In genomic region chr22:39405346-39406085, GRCh38 we compare ENCODE assay signal across 11 cellular contexts. TPM values are rescaled to one million over a fixed set of nuclear protein-coding genes. Genes with fewer than 3 reads are reported as not detected.
DNase-seq lines count a peak whose midpoint lies in the region; ATAC-seq and TF ChIP-seq lines count a peak whose summit lies in the region.
"Had no signal": no experiment of that assay in that cellular context is flagged by ENCODE, and none has a peak within 500 bp of the region (broad histone marks: within the 10 kb centered on the region; RNA-seq: fewer than 3 reads in every experiment).

No MANE protein-coding gene starts in this region.

- H3K27ac Mint-ChIP-seq in HFFc6 (peak overlapping the region; percentile 76), brain (peak overlapping the region; percentile 75 to 93 (median 79))

- no peak overlapping the region for H3K27ac ChIP-seq in mesenchymal stem cell (ENCODE audit: low read length, poor library complexity, severe bottlenecking)
- H3K27ac ChIP-seq: SJCRH30 had no signal

- no peaks in the 10 kb centered on the region for H3K27me3 ChIP-seq in mesenchymal stem cell (ENCODE audit: control insufficient read depth in 1 of 2, insufficient read depth in 1 of 2, low read length in 2 of 2)
- H3K27me3 ChIP-seq: SJCRH30 had no signal

- no peak overlapping the region for H2BK15ac ChIP-seq in mesenchymal stem cell (ENCODE audit: low read depth, poor library complexity, severe bottlenecking)

- H3K36me3 Mint-ChIP-seq in HFFc6 (ENCODE audit: low read depth) = peaks cover 24% of the 10 kb centered on the region
- H3K36me3 Mint-ChIP-seq in brain = peaks cover 21% of the 10 kb centered on the region

- H3K79me1 ChIP-seq in mesenchymal stem cell (replicated peaks; ENCODE audit: low read length, poor library complexity, severe bottlenecking) = peaks cover 48% of the 10 kb centered on the region

- H2BK5ac ChIP-seq in mesenchymal stem cell (ENCODE audit: low read depth, low read length, poor library complexity, severe bottlenecking) = no peak overlapping the region

- H3K4me3 ChIP-seq in mesenchymal stem cell (ENCODE audit: insufficient read depth in 1 of 2, low read depth in 1 of 2, low read length in 2 of 2) = peak overlapping the region in 1 of 2 experiments; percentile 68
- H3K4me3 ChIP-seq: SJCRH30 had no signal

- no peak overlapping the region for H2BK120ac ChIP-seq in mesenchymal stem cell (ENCODE audit: low read depth, low read length)

- H2AK5ac ChIP-seq in mesenchymal stem cell (ENCODE audit: low read length, severe bottlenecking) = no peak overlapping the region

- no peak for TF ChIP-seq CTCF in HFFc6 (IDR thresholded peaks at IDR 0.05)
- no peak for TF ChIP-seq CTCF in brain (conservative IDR thresholded peaks at IDR 0.05)

- whole genome bisulfite sequencing in mesenchymal stem cell = 88% methylated on average over 26 of the region's 28 CpGs

- DNase-seq in HFFc6 (peak; percentile 57), mesenchymal stem cell (no peak), NCI-H774 (lab: John Stamatoyannopoulos, UW) (no peak)
- DNase-seq in stimulated activated CD8-positive, alpha-beta memory T cell treated with anti-CD3 and anti-CD28 coated beads, Interleukin-4, amount 100 ng/mL, for 24 hours (ENCODE audit: low read depth) = peak; percentile 25
- DNase-seq in activated CD4-positive, CD25-positive, alpha-beta regulatory T cell (lab: John Stamatoyannopoulos, UW) = no peak
- DNase-seq: SJCRH30 had no signal

- H3K18ac ChIP-seq in mesenchymal stem cell (ENCODE audit: low read depth in 1 of 2, low read length in 2 of 2) = no peak overlapping the region

- no peak overlapping the region for H3K23ac ChIP-seq in mesenchymal stem cell (ENCODE audit: low read length in 2 of 2)

- no peak overlapping the region for H3K4ac ChIP-seq in mesenchymal stem cell (ENCODE audit: low read depth in 1 of 2, low read length in 2 of 2)

- no peak overlapping the region for H2AFZ ChIP-seq in mesenchymal stem cell (ENCODE audit: low read depth, low read length)

- ATAC-seq in GM18861 (IDR thresholded peaks at IDR 0.05; ENCODE audit: unreplicated experiment) (no peak), GM21447 (IDR thresholded peaks at IDR 0.05; ENCODE audit: unreplicated experiment) (no peak)

- H3K9ac ChIP-seq in mesenchymal stem cell (ENCODE audit: low read length) = peak overlapping the region; percentile 82

- no peaks in the 10 kb centered on the region for H3K9me3 ChIP-seq in mesenchymal stem cell (ENCODE audit: control insufficient read depth, low read length)
- H3K9me3 ChIP-seq: SJCRH30 had no signal

- H3K27me3 Mint-ChIP-seq in HFFc6 (ENCODE audit: insufficient read depth) (no peaks in the 10 kb centered on the region; the same call in 1 of the 2 replicates), brain (peaks cover 7% of the 10 kb centered on the region)
- H3K27me3 Mint-ChIP-seq: central memory CD8-positive, alpha-beta T cell had no signal

- H4K8ac ChIP-seq in mesenchymal stem cell (ENCODE audit: low read length) = no peak overlapping the region

- no peak overlapping the region for H3K14ac ChIP-seq in mesenchymal stem cell (ENCODE audit: low read length in 2 of 2)

- no peak overlapping the region for H3K4me2 ChIP-seq in mesenchymal stem cell (ENCODE audit: low read length, poor library complexity, severe bottlenecking)

- H2BK12ac ChIP-seq in mesenchymal stem cell (ENCODE audit: low read length in 2 of 2) = no peak overlapping the region

- peaks cover 8% of the 10 kb centered on the region in 2 experiments for H3K36me3 ChIP-seq in mesenchymal stem cell (ENCODE audit: control insufficient read depth in 1 of 2, insufficient read depth in 2 of 2, low read depth in 1 of 2, low read length in 2 of 2)
- H3K36me3 ChIP-seq: SJCRH30 had no signal

- no peak overlapping the region for H4K91ac ChIP-seq in mesenchymal stem cell (ENCODE audit: low read length)

- H3K9me3 Mint-ChIP-seq in HFFc6 = no peaks in the 10 kb centered on the region
- H3K9me3 Mint-ChIP-seq in brain = no peaks in the 10 kb centered on the region
- H3K9me3 Mint-ChIP-seq: central memory CD8-positive, alpha-beta T cell had no signal

- H3K4me1 ChIP-seq in mesenchymal stem cell (ENCODE audit: control insufficient read depth, insufficient read depth, low read depth, low read length) = peaks cover 6% of the 10 kb centered on the region
- H3K4me1 ChIP-seq: SJCRH30 had no signal

- H3K4me1 Mint-ChIP-seq in HFFc6 (ENCODE audit: low read depth) (peaks cover 18% of the 10 kb centered on the region; the same call in 1 of the 2 replicates), brain (peaks cover 78% of the 10 kb centered on the region)

- H3K4me3 Mint-ChIP-seq in HFFc6 = peak overlapping the region; percentile 65; the same call in 1 of the 2 replicates
- H3K4me3 Mint-ChIP-seq in brain = peak overlapping the region; percentile 10 to 82 (median 70)
- H3K4me3 Mint-ChIP-seq: central memory CD8-positive, alpha-beta T cell had no signal

RNA-seq across cellular contexts. Expression of gene TAB1, which starts 5.9 kb away (rescaled TPM):
- 10 to 100 TPM; 16.0 to 21.2 (median 17.8) TPM for total RNA-seq in HFFc6 (2021; fragmentation: NEBNext Ultra II Directional; extraction: Animal tissue kit (Norgen Biotek cat#: 25700))
- polyA plus RNA-seq in brain (ENCODE audit: insufficient read depth, low read depth, low replicate concordance) = 34.5 TPM
- polyA plus RNA-seq in mesenchymal stem cell (2013, experiment 1 of 2) = 10.8 TPM
- polyA plus RNA-seq in mesenchymal stem cell (2013, experiment 2 of 2) = 11.1 TPM

RNA-seq across cellular contexts. Expression of gene MGAT3, which starts 51.3 kb away (rescaled TPM):
- not detected for total RNA-seq in HFFc6 (2021; fragmentation: NEBNext Ultra II Directional; extraction: Animal tissue kit (Norgen Biotek cat#: 25700))
- polyA plus RNA-seq in brain (ENCODE audit: insufficient read depth, low read depth, low replicate concordance) = 19.3 TPM
- 2.1 TPM for polyA plus RNA-seq in mesenchymal stem cell (2013, experiment 1 of 2)
- 2.0 TPM for polyA plus RNA-seq in mesenchymal stem cell (2013, experiment 2 of 2)
- total RNA-seq: LHCN-M2, SJCRH30 had no signal

RNA-seq across cellular contexts. Expression of gene SYNGR1, which starts 55.7 kb away (rescaled TPM):
- 10 to 100 TPM; 16.0 to 20.2 (median 18.5) TPM for total RNA-seq in HFFc6 (2021; fragmentation: NEBNext Ultra II Directional; extraction: Animal tissue kit (Norgen Biotek cat#: 25700))
- polyA plus RNA-seq in brain (ENCODE audit: insufficient read depth, low read depth, low replicate concordance) = 55.1 TPM
- polyA plus RNA-seq in mesenchymal stem cell (2013, experiment 1 of 2) = 22.3 TPM
- polyA plus RNA-seq in mesenchymal stem cell (2013, experiment 2 of 2) = 22.9 TPM

Comparison
In these comparisons a context has a peak if more than half of its experiments do, and no peak if none do; other contexts are left out.
1. DNase-seq: peak in HFFc6 (single experiment) and stimulated activated CD8-positive, alpha-beta memory T cell treated with anti-CD3 and anti-CD28 coated beads, Interleukin-4, amount 100 ng/mL, for 24 hours (single experiment); none in mesenchymal stem cell (single experiment), activated CD4-positive, CD25-positive, alpha-beta regulatory T cell (0 of 4) and NCI-H774 (single experiment).